14 cellular contexts compared by ENCODE assay signal in the genomic region with DNA sequence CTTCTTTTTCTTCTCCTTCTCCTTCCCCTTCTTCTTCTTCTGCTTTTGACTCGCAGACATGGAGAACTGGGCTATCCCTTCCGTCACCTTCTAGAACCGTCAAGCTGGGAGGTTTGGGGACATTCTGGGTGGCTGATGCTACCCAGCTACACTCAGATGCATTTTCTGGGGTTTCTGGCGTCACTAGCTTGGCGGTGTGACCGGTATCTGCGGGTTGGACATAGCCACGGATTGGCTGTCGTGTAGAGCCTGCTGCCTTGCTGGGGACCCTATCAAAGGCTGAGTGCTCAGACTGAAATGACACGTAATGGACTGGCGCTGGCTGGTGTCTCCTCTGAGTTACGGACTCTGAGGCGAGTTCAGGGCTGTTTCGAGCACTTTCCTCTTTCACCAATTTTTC.
"Had no signal": no experiment of that assay in that cellular context is flagged by ENCODE, and none has a peak within 500 bp of the region (broad histone marks: within the 10 kb centered on the region; RNA-seq: fewer than 3 reads in every experiment).

No MANE protein-coding gene starts in this region.

- H3K4me3 ChIP-seq: gastroesophageal sphincter, heart right ventricle, mucosa of descending colon, skin epidermis, upper lobe of left lung had no signal

- DNase-seq: activated CD4-positive, alpha-beta T cell treated with anti-CD3 and anti-CD28 coated beads for 36 hours; activated CD4-positive, alpha-beta T cell treated with anti-CD3 and anti-CD28 coated beads, Interleukin-2, amount 50 U/mL, for 48 hours; activated gamma-delta T cell; erythroblast; heart right ventricle; left ventricle myocardium superior; naive B cell; posterior cingulate gyrus; stimulated activated naive CD8-positive, alpha-beta T cell treated with anti-CD3 and anti-CD28 coated beads, Interleukin-15, Interleukin-2, amounts not matched to agents 100 U/mL and 50 U/mL, for 24 hours; SW 1271; upper lobe of left lung had no signal

- H3K9me3 ChIP-seq: gastroesophageal sphincter, heart right ventricle, mucosa of descending colon, upper lobe of left lung had no signal

- H3K27ac ChIP-seq: skin epidermis, upper lobe of left lung had no signal

- ATAC-seq: activated CD4-positive, alpha-beta T cell treated with anti-CD3 and anti-CD28 coated beads for 36 hours; gastroesophageal sphincter; heart right ventricle; left ventricle myocardium superior; stimulated activated naive CD8-positive, alpha-beta T cell treated with anti-CD3 and anti-CD28 coated beads, Interleukin-15, Interleukin-2, amounts not matched to agents 100 U/mL and 50 U/mL, for 24 hours had no signal

- H3K27me3 ChIP-seq: gastroesophageal sphincter, heart right ventricle, upper lobe of left lung had no signal
